ENCODE assay signal across 19 cellular contexts in genomic region chr6:91786474-91787184, GRCh38.
DNase-seq lines count a peak whose midpoint lies in the region; ATAC-seq and TF ChIP-seq lines count a peak whose summit lies in the region.
"Had no signal": no experiment of that assay in that cellular context is flagged by ENCODE, and none has a peak within 500 bp of the region (broad histone marks: within the 10 kb centered on the region; RNA-seq: fewer than 3 reads in every experiment).

No MANE protein-coding gene starts in this region.

- H3K27ac Mint-ChIP-seq in brain (peak overlapping the region in 3 of 5 experiments; percentile 24 to 42 (median 31)), nephron progenitor cell (peak overlapping the region; percentile 44)
- H3K27ac Mint-ChIP-seq: CD4-positive, alpha-beta memory T cell; HFFc6 had no signal

- DNase-seq in A172 (ENCODE audit: low spot score) (peak; percentile 7), islet precursor cell (peak; percentile 55), nephron progenitor cell (no peak), DMS153 (lab: John Stamatoyannopoulos, UW) (no peak), NCI-H2107 treated with DMSO at 0.1 percent for 48 hours (lab: John Stamatoyannopoulos, UW; ENCODE audit: unreplicated experiment) (no peak)
- DNase-seq: CD4-positive, alpha-beta memory T cell; DMS 273 treated with DMSO at 0.1 percent for 48 hours; GDM1; H7; HFFc6; Kasumi-1; NCI-H1694; NCI-H2081; NCI-H2171 treated with DMSO at 0.1 percent for 48 hours; NCI-H524 treated with DMSO at 0.1 percent for 48 hours; OCI-M1 had no signal

- H3K27me3 Mint-ChIP-seq in brain (no peaks in the 10 kb centered on the region), nephron progenitor cell (ENCODE audit: low read depth, poor library complexity) (no peaks in the 10 kb centered on the region)
- H3K27me3 Mint-ChIP-seq: CD4-positive, alpha-beta memory T cell had no signal

- TF ChIP-seq CTCF in brain (conservative IDR thresholded peaks at IDR 0.05) (no peak), nephron progenitor cell (IDR thresholded peaks at IDR 0.05) (no peak)

- H3K36me3 Mint-ChIP-seq in brain (no peaks in the 10 kb centered on the region), nephron progenitor cell (ENCODE audit: low read depth) (no peaks in the 10 kb centered on the region)
- H3K36me3 Mint-ChIP-seq: CD4-positive, alpha-beta memory T cell had no signal

- H3K4me1 Mint-ChIP-seq in brain (peaks cover 32% of the 10 kb centered on the region), nephron progenitor cell (peaks cover 13% of the 10 kb centered on the region)
- H3K4me1 Mint-ChIP-seq: CD4-positive, alpha-beta memory T cell had no signal

- H3K9me3 Mint-ChIP-seq in brain (peaks cover 0 to 6% (median 0%) of the 10 kb centered on the region in 5 experiments), nephron progenitor cell (peaks cover 4% of the 10 kb centered on the region)

- ATAC-seq in HG02870 (IDR thresholded peaks at IDR 0.05; ENCODE audit: unreplicated experiment) (no peak), GM21825 (IDR thresholded peaks at IDR 0.05; ENCODE audit: unreplicated experiment) (no peak)

- no peak overlapping the region for H3K4me3 Mint-ChIP-seq in brain
- no peak overlapping the region for H3K4me3 Mint-ChIP-seq in nephron progenitor cell
- H3K4me3 Mint-ChIP-seq: CD4-positive, alpha-beta memory T cell; HFFc6 had no signal

Comparison
In these comparisons a context has a peak if more than half of its experiments do, and no peak if none do; other contexts are left out.
1. DNase-seq: peak in A172 (single experiment) and islet precursor cell (single experiment); none in nephron progenitor cell (single experiment), DMS153 (single experiment) and NCI-H2107 treated with DMSO at 0.1 percent for 48 hours (single experiment).